Comparison of ENCODE assay signal across 1 cellular context in the genomic region with DNA sequence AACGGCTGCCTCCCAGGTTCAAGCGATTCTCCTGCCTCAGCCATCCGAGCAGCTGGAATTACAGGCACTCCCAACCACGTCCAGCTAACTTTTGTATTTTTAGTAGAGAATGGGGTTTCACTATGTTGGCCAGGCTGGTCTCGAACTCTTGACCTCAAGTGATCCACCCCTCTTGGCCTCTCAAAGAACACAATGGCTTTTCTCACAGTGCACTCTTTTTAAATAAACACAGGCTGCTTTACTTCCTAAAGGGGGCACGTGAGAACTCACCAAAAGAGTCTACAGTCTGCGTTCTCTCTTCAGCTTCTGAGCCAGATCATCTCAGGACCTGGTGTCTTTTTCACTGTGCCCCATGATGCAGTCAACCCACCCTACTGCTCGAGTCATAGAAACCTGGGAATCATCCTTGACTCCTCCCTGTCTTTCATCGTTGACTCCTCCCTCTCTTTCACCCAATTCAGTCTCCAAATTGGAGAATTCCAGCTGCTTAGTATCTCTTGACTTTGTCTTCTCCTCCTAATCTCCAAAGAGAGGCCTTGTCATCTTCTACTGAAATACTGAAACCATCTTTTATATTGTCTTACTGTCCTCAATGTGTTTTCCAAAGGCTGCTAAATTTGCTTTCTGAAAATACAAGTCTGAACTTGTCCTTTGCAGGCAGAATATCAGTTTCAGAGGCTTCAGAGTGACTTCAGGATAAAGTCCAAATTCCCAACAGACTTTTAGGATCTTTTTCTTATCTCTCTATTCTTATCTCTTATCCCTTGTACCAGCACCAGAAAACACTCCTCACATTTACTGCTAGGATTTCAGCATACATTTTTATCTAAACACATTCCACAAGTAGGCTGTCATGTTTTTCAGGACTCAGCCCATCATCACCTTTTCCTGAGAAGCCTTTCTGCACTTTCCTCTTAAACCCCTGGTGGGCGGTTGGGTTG.
A peak's percentile ranks its signal among the peaks of the same experiment; 100 is the strongest.
TF ChIP-seq lines count a peak whose summit lies in the region.

No MANE protein-coding gene starts in this region.

TF ChIP-seq in HepG2, 621 proteins besides CTCF, POLR2A, EP300 and RAD21 (continued from another document and continues in another):
- TF ChIP-seq ZBTB26 (CRISPR knock-in tag; IDR thresholded peaks at IDR 0.05; ENCODE audit: borderline replicate concordance) (no peak), RXRB (CRISPR knock-in tag; IDR thresholded peaks at IDR 0.05; ENCODE audit: borderline replicate concordance) (no peak), NCOA1 (CRISPR knock-in tag; IDR thresholded peaks at IDR 0.05) (0 out of 2 replicates have a peak, but pooled peaks have one; percentile 64), MBD4 (IDR thresholded peaks at IDR 0.05; ENCODE audit: borderline replicate concordance, low read length) (no peak), FOXA3 (CRISPR knock-in tag; IDR thresholded peaks at IDR 0.05) (no peak), HNF1A (IDR thresholded peaks at IDR 0.05; ENCODE audit: low read depth) (peak; percentile 34; the same call in 1 of the 2 replicates), HNF1A (CRISPR knock-in tag; IDR thresholded peaks at IDR 0.05; ENCODE audit: borderline replicate concordance) (no peak), PATZ1 (CRISPR knock-in tag; IDR thresholded peaks at IDR 0.05) (no peak), CAMTA2 (CRISPR knock-in tag; IDR thresholded peaks at IDR 0.05; ENCODE audit: borderline replicate concordance) (no peak), EZH2 (conservative IDR thresholded peaks at IDR 0.05; ENCODE audit: low read depth, low read length) (no peak), ZNF766 (CRISPR knock-in tag; IDR thresholded peaks at IDR 0.05; ENCODE audit: borderline replicate concordance) (no peak), TP53 (CRISPR knock-in tag; conservative IDR thresholded peaks at IDR 0.05) (peak; percentile 97; the same call in 1 of the 2 replicates), ZNF580 (CRISPR knock-in tag; IDR thresholded peaks at IDR 0.05; ENCODE audit: borderline replicate concordance, low read depth) (no peak), PHF5A (CRISPR knock-in tag; IDR thresholded peaks at IDR 0.05; ENCODE audit: low read depth, unreplicated experiment) (no peak), TSC22D2 (CRISPR knock-in tag; IDR thresholded peaks at IDR 0.05; ENCODE audit: borderline replicate concordance) (no peak), ZSCAN9 (CRISPR knock-in tag; IDR thresholded peaks at IDR 0.05; ENCODE audit: borderline replicate concordance) (no peak), FOXJ3 (CRISPR knock-in tag; IDR thresholded peaks at IDR 0.05; ENCODE audit: borderline replicate concordance) (peak; percentile 21; the same call in 1 of the 2 replicates), ZNF382 (CRISPR knock-in tag; IDR thresholded peaks at IDR 0.05; ENCODE audit: borderline replicate concordance) (no peak), KLF12 (CRISPR knock-in tag; IDR thresholded peaks at IDR 0.05; ENCODE audit: borderline replicate concordance) (no peak), SIX1 (CRISPR knock-in tag; IDR thresholded peaks at IDR 0.05; ENCODE audit: borderline replicate concordance) (no peak), ZNF20 (CRISPR knock-in tag; IDR thresholded peaks at IDR 0.05) (no peak), ZNF460 (CRISPR knock-in tag; IDR thresholded peaks at IDR 0.05; ENCODE audit: borderline replicate concordance) (no peak), ZNF296 (CRISPR knock-in tag; conservative IDR thresholded peaks at IDR 0.05) (no peak), ZNF644 (CRISPR knock-in tag; IDR thresholded peaks at IDR 0.05; ENCODE audit: low read depth) (peak; percentile 64; the same call in 1 of the 2 replicates), NFIC (IDR thresholded peaks at IDR 0.05; ENCODE audit: low read length) (peak; percentile 38; the same call in 1 of the 2 replicates), ZNF512B (CRISPR knock-in tag; IDR thresholded peaks at IDR 0.05; ENCODE audit: borderline replicate concordance) (no peak; the same call in 1 of the 2 replicates), ASH2L (IDR thresholded peaks at IDR 0.05; ENCODE audit: insufficient read length, low read depth, low read length) (no peak), CHD2 (IDR thresholded peaks at IDR 0.05; ENCODE audit: low read depth, low read length) (no peak), MLX (CRISPR knock-in tag; IDR thresholded peaks at IDR 0.05) (no peak), SYNCRIP (IDR thresholded peaks at IDR 0.05; ENCODE audit: insufficient read depth, low read depth, low read length) (no peak), SIN3B (IDR thresholded peaks at IDR 0.05; ENCODE audit: low read length) (no peak), ARNT2 (CRISPR knock-in tag; IDR thresholded peaks at IDR 0.05; ENCODE audit: low read depth) (no peak)
- TF ChIP-seq, protein P1, sequence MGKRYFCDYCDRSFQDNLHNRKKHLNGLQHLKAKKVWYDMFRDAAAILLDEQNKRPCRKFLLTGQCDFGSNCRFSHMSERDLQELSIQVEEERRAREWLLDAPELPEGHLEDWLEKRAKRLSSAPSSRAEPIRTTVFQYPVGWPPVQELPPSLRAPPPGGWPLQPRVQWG (CRISPR knock-in tag; IDR thresholded peaks at IDR 0.05; ENCODE audit: borderline replicate concordance, low read depth) = no peak
- TF ChIP-seq, protein P2, sequence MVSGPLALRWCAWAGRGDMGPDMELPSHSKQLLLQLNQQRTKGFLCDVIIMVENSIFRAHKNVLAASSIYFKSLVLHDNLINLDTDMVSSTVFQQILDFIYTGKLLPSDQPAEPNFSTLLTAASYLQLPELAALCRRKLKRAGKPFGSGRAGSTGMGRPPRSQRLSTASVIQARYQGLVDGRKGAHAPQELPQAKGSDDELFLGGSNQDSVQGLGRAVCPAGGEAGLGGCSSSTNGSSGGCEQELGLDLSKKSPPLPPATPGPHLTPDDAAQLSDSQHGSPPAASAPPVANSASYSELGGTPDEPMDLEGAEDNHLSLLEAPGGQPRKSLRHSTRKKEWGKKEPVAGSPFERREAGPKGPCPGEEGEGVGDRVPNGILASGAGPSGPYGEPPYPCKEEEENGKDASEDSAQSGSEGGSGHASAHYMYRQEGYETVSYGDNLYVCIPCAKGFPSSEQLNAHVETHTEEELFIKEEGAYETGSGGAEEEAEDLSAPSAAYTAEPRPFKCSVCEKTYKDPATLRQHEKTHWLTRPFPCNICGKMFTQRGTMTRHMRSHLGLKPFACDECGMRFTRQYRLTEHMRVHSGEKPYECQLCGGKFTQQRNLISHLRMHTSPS (CRISPR knock-in tag; IDR thresholded peaks at IDR 0.05; ENCODE audit: low read depth) = no peak
- TF ChIP-seq, protein P3, sequence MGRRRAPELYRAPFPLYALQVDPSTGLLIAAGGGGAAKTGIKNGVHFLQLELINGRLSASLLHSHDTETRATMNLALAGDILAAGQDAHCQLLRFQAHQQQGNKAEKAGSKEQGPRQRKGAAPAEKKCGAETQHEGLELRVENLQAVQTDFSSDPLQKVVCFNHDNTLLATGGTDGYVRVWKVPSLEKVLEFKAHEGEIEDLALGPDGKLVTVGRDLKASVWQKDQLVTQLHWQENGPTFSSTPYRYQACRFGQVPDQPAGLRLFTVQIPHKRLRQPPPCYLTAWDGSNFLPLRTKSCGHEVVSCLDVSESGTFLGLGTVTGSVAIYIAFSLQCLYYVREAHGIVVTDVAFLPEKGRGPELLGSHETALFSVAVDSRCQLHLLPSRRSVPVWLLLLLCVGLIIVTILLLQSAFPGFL (CRISPR knock-in tag; IDR thresholded peaks at IDR 0.05) = 0 out of 2 replicates have a peak, but pooled peaks have one; percentile 49
- TF ChIP-seq, protein P4, sequence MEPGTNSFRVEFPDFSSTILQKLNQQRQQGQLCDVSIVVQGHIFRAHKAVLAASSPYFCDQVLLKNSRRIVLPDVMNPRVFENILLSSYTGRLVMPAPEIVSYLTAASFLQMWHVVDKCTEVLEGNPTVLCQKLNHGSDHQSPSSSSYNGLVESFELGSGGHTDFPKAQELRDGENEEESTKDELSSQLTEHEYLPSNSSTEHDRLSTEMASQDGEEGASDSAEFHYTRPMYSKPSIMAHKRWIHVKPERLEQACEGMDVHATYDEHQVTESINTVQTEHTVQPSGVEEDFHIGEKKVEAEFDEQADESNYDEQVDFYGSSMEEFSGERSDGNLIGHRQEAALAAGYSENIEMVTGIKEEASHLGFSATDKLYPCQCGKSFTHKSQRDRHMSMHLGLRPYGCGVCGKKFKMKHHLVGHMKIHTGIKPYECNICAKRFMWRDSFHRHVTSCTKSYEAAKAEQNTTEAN (CRISPR knock-in tag; conservative IDR thresholded peaks at IDR 0.05) = no peak
- TF ChIP-seq, protein P5, sequence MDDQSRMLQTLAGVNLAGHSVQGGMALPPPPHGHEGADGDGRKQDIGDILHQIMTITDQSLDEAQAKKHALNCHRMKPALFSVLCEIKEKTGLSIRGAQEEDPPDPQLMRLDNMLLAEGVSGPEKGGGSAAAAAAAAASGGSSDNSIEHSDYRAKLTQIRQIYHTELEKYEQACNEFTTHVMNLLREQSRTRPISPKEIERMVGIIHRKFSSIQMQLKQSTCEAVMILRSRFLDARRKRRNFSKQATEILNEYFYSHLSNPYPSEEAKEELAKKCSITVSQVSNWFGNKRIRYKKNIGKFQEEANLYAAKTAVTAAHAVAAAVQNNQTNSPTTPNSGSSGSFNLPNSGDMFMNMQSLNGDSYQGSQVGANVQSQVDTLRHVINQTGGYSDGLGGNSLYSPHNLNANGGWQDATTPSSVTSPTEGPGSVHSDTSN (CRISPR knock-in tag; IDR thresholded peaks at IDR 0.05; ENCODE audit: borderline replicate concordance) = no peak
